ENCODE assay signal across 8 cellular contexts in the genomic region with DNA sequence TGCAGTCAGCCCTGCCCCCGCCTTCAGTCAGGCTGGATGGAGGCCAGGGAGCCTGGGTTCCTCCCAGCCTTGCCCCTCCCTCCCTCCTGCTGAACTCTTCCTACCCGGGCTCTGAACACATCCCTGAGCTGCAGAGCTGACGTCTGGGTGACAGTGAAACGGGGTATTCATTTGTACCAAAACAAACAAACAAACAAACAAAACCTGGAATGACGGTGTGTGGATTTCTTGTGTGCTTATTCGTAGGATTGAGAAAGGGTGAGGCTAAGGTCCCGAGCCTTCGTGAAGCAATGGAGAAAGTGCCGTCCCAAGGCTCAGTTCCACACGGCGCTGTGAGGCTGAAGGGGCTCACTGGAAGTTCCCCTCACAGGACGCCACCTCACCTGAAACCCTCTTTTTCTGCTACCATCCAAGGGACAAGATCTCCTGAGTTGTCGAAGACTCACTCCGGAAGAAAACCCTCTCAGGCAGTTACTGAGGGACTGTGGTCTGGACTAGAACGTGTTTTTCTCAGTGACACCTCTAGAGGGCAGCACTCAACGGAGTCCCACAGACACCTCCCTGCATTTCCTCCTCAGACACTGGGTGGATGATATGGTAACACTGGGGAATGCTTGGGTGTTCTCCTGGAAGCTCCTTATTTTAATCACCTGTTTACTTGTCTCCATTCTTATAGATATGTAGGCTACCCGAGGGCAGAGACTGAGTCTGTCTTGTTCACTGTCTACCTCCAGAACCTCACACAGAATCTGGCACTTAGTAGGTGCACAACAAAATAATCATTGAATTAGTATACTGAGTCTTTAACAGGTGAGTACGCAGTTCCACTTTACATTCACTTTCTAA. TPM values are rescaled to one million over a fixed set of nuclear protein-coding genes. Genes with fewer than 3 reads are reported as not detected.
DNase-seq lines count a peak whose midpoint lies in the region; ATAC-seq and TF ChIP-seq lines count a peak whose summit lies in the region.

No MANE protein-coding gene starts in this region.

- peaks cover 2% of the 10 kb centered on the region for H3K4me1 Mint-ChIP-seq in activated B cell treated with CpG ODN at 0.5 μM for 24 hours
- H3K4me1 Mint-ChIP-seq in central memory CD8-positive, alpha-beta T cell: peaks cover 11% of the 10 kb centered on the region

- POLR2A ChIA-PET in activated B cell treated with CpG ODN at 0.5 μM for 24 hours (lab: Charles Lee): no interaction called here

- CTCF ChIA-PET in activated B cell treated with CpG ODN at 0.5 μM for 24 hours (lab: Charles Lee): no interaction called here

- intact Hi-C loops in activated B cell treated with CpG ODN at 0.5 μM for 24 hours (cut with micrococcal nuclease): loop anchor here (1.0 to 5.0 kb wide), 4 partner anchors 113 to 846 kb away; a partner anchor contains a TSS

- peak overlapping the region; percentile 82 for H3K4me3 Mint-ChIP-seq in activated B cell treated with CpG ODN at 0.5 μM for 24 hours
- peak overlapping the region; percentile 77 for H3K4me3 Mint-ChIP-seq in central memory CD8-positive, alpha-beta T cell

- H3K36me3 Mint-ChIP-seq in activated B cell treated with CpG ODN at 0.5 μM for 24 hours (ENCODE audit: low read depth): no peaks in the 10 kb centered on the region
- no peaks in the 10 kb centered on the region for H3K36me3 Mint-ChIP-seq in central memory CD8-positive, alpha-beta T cell (ENCODE audit: insufficient read depth)

- H3K4me3 ChIP-seq in AG09309 (ENCODE audit: control insufficient read depth, low read depth, low read length): peak overlapping the region; percentile 41

- peak overlapping the region; percentile 20 for H3K27ac Mint-ChIP-seq in activated B cell treated with CpG ODN at 0.5 μM for 24 hours
- H3K27ac Mint-ChIP-seq in central memory CD8-positive, alpha-beta T cell (ENCODE audit: low read depth): peak overlapping the region; percentile 13

- DNase-seq in AG09309 (ENCODE audit: low read depth) (peak; percentile 32), NCI-H2196 (lab: John Stamatoyannopoulos, UW; ENCODE audit: unreplicated experiment) (peak; percentile 64), activated B cell treated with CpG ODN at 0.5 μM for 24 hours (peak; percentile 31), kidney glomerular epithelial cell (lab: John Stamatoyannopoulos, UW) (peak; percentile 73)
- DNase-seq in central memory CD8-positive, alpha-beta T cell (ENCODE audit: low spot score in 2 of 2): peak; percentile 39 to 55
- DNase-seq in stimulated activated CD4-positive, alpha-beta T cell treated with anti-CD3 and anti-CD28 coated beads, Interleukin-1b, Interleukin-23, amount 100 ng/mL, for 4 hours (ENCODE audit: low read depth in 2 of 2): peak; percentile 28 to 53

- H3K9me3 Mint-ChIP-seq in activated B cell treated with CpG ODN at 0.5 μM for 24 hours: no peaks in the 10 kb centered on the region
- H3K9me3 Mint-ChIP-seq in central memory CD8-positive, alpha-beta T cell: no peaks in the 10 kb centered on the region

- H3K27me3 Mint-ChIP-seq in activated B cell treated with CpG ODN at 0.5 μM for 24 hours: no peaks in the 10 kb centered on the region
- no peaks in the 10 kb centered on the region for H3K27me3 Mint-ChIP-seq in central memory CD8-positive, alpha-beta T cell

- peak; percentile 75 for TF ChIP-seq CTCF in AG09309 (IDR thresholded peaks at IDR 0.05; ENCODE audit: control insufficient read depth, insufficient read depth, low read depth, low read length, missing control alignments)
- peak; percentile 75 for TF ChIP-seq CTCF in activated B cell treated with CpG ODN at 0.5 μM for 24 hours (IDR thresholded peaks at IDR 0.05)

- peak; percentile 99 for ATAC-seq in GM18870 (IDR thresholded peaks at IDR 0.05; ENCODE audit: unreplicated experiment)
- peak; percentile 99 for ATAC-seq in HG03135 (IDR thresholded peaks at IDR 0.05; ENCODE audit: unreplicated experiment)
- peak; percentile 98 for ATAC-seq in activated B cell treated with CpG ODN at 0.5 μM for 24 hours (ENCODE audit: low read depth)
- ATAC-seq in central memory CD8-positive, alpha-beta T cell (replicated peaks; ENCODE audit: extremely low read depth, poor library complexity, severe bottlenecking): peak; percentile 94

RNA-seq across cellular contexts. Expression of a gene that starts 27.3 kb away (rescaled TPM):
- not detected in 2 replicates for total RNA-seq in activated B cell treated with CpG ODN at 0.5 μM for 24 hours

RNA-seq across cellular contexts. Expression of a gene that starts 41.6 kb away (rescaled TPM):
- not detected in 2 replicates for total RNA-seq in activated B cell treated with CpG ODN at 0.5 μM for 24 hours

Comparison
In these comparisons a context has a peak if more than half of its experiments do, and no peak if none do; other contexts are left out.
1. Peak in every context shown above with its lines: DNase-seq, ATAC-seq and H3K4me3 ChIP-seq.